ENCODE assay signal across 22 cellular contexts in genomic region chr2:154591294-154591693, GRCh38.
"Had no signal": no experiment of that assay in that cellular context is flagged by ENCODE, and none has a peak within 500 bp of the region (broad histone marks: within the 10 kb centered on the region; RNA-seq: fewer than 3 reads in every experiment).

No MANE protein-coding gene starts in this region.

- H3K4me3 ChIP-seq: K562 had no signal

- ATAC-seq: activated T-helper 17 cell treated with anti-CD3 and anti-CD28 coated beads, Interleukin-2, amount 50 U/mL, for 72 hours; K562; PC-3; T-helper 17 cell had no signal

- DNase-seq: activated CD4-positive, alpha-beta memory T cell treated with anti-CD3 and anti-CD28 coated beads for 36 hours; activated CD4-positive, alpha-beta T cell treated with anti-CD3 and anti-CD28 coated beads, Interleukin-2, amount 10 ng/mL, durations not matched to agents 7 days and 5 days; activated CD4-positive, CD25-positive, alpha-beta regulatory T cell; activated gamma-delta T cell; activated naive CD4-positive, alpha-beta T cell treated with anti-CD3 and anti-CD28 coated beads for 36 hours; activated T-cell treated with anti-CD3 and anti-CD28 coated beads for 4 hours; activated T-cell treated with anti-CD3 and anti-CD28 coated beads, Interleukin-2, amount 50 U/mL, for 48 hours; amygdala; Karpas-422; NCI-H1048; NCI-H146; NCI-H2029; NCI-H2107; NCI-H2171 treated with DMSO at 0.1 percent for 48 hours; NCI-H226; NCI-H526 treated with DMSO at 0.1 percent for 48 hours; PC-3; SHP77 treated with DMSO at 0.1 percent for 48 hours; T-helper 17 cell; T-helper 9 cell had no signal
